ENCODE assay signal across 15 cellular contexts in genomic region chr2:24214880-24215279, GRCh38. TPM values are rescaled to one million over a fixed set of nuclear protein-coding genes. Genes with fewer than 3 reads are reported as not detected.
A peak's percentile ranks its signal among the peaks of the same experiment; 100 is the strongest.
DNase-seq lines count a peak whose midpoint lies in the region; ATAC-seq, FAIRE-seq and TF ChIP-seq lines count a peak whose summit lies in the region.
"Had no signal": no experiment of that assay in that cellular context is flagged by ENCODE, and none has a peak within 500 bp of the region (broad histone marks: within the 10 kb centered on the region; RNA-seq: fewer than 3 reads in every experiment).

No MANE protein-coding gene starts in this region.

- H4K20me1 ChIP-seq in GM23338 (replicated peaks; ENCODE audit: insufficient read depth), result no peaks in the 10 kb centered on the region

- peak; percentile 98 for ATAC-seq in HG02759 (IDR thresholded peaks at IDR 0.05; ENCODE audit: unreplicated experiment)
- peak; percentile 94 for ATAC-seq in HG03521 (IDR thresholded peaks at IDR 0.05; ENCODE audit: unreplicated experiment)
- no peak for ATAC-seq in GM23338

- peak; percentile 83 for DNase-seq in GM10266 (ENCODE audit: extremely low spot score)
- peak; percentile 61 for DNase-seq in GM19239 (ENCODE audit: insufficient read length, low spot score)
- DNase-seq in AG08395 (ENCODE audit: low spot score), result no peak
- DNase-seq in anterior cingulate cortex (lab: John Stamatoyannopoulos, UW), result no peak
- DNase-seq in GM23338 (ENCODE audit: low spot score), result no peak
- DNase-seq in OCI-M2 (lab: John Stamatoyannopoulos, UW; ENCODE audit: unreplicated experiment), result no peak
- DNase-seq: activated naive CD8-positive, alpha-beta T cell treated with anti-CD3 and anti-CD28 coated beads, Interleukin-2, amount 10 ng/mL, durations not matched to agents 7 days and 5 days; effector memory CD4-positive, alpha-beta T cell; NCI-H1048; transverse colon had no signal

- peak; percentile 74 for FAIRE-seq in GM19239 (lab: Jason Lieb, UNC)
- FAIRE-seq: H1 had no signal

- no peaks in the 10 kb centered on the region for H3K27me3 Mint-ChIP-seq in GM23338 (ENCODE audit: insufficient read depth, low read depth, poor library complexity)
- H3K27me3 Mint-ChIP-seq: activated naive CD8-positive, alpha-beta T cell treated with anti-CD3 and anti-CD28 coated beads, Interleukin-2, amount 10 ng/mL, durations not matched to agents 7 days and 5 days; natural killer cell treated with Interleukin-12 subunit alpha and Interleukin-12 subunit beta and Interleukin-15 and Interleukin-18, amount 100 ng/mL, for 72 hours had no signal

- no peak overlapping the region for H3K4me3 ChIP-seq in GM23338
- H3K4me3 ChIP-seq: transverse colon had no signal

- TF ChIP-seq CTCF in GM10266 (IDR thresholded peaks at IDR 0.05; ENCODE audit: control insufficient read depth, insufficient read depth, low read depth, missing control alignments) (no peak), GM23338 (conservative IDR thresholded peaks at IDR 0.05; ENCODE audit: low read depth in 2 of 2) (no peak)

- H3K9me2 ChIP-seq in GM23338 (ENCODE audit: insufficient read depth), result no peaks in the 10 kb centered on the region

- no peak overlapping the region for H2AFZ ChIP-seq in GM23338

- H3K4me1 ChIP-seq in GM23338 (ENCODE audit: insufficient read depth), result no peaks in the 10 kb centered on the region
- H3K4me1 ChIP-seq: transverse colon had no signal

- H3K4me1 Mint-ChIP-seq in GM23338, result no peaks in the 10 kb centered on the region; the same call in 2 of the 3 replicates

- H3K36me3 Mint-ChIP-seq in GM23338 (ENCODE audit: low read depth), result no peaks in the 10 kb centered on the region; the same call in 2 of the 3 replicates

- H3K27ac ChIP-seq in GM23338 (ENCODE audit: low read depth), result no peak overlapping the region
- H3K27ac ChIP-seq: transverse colon, VCaP had no signal

- no peaks in the 10 kb centered on the region for H3K9me3 Mint-ChIP-seq in GM23338
- H3K9me3 Mint-ChIP-seq: activated naive CD8-positive, alpha-beta T cell treated with anti-CD3 and anti-CD28 coated beads, Interleukin-2, amount 10 ng/mL, durations not matched to agents 7 days and 5 days; natural killer cell treated with Interleukin-12 subunit alpha and Interleukin-12 subunit beta and Interleukin-15 and Interleukin-18, amount 100 ng/mL, for 72 hours had no signal

- no peak overlapping the region for H3K27ac Mint-ChIP-seq in GM23338
- H3K27ac Mint-ChIP-seq: activated naive CD8-positive, alpha-beta T cell treated with anti-CD3 and anti-CD28 coated beads, Interleukin-2, amount 10 ng/mL, durations not matched to agents 7 days and 5 days; natural killer cell treated with Interleukin-12 subunit alpha and Interleukin-12 subunit beta and Interleukin-15 and Interleukin-18, amount 100 ng/mL, for 72 hours had no signal

- no peaks in the 10 kb centered on the region for H3K79me2 ChIP-seq in GM23338 (replicated peaks; ENCODE audit: insufficient read depth)

- no peak overlapping the region for H3K4me2 ChIP-seq in GM23338

- H3K27me3 ChIP-seq in GM23338 (ENCODE audit: insufficient read depth), result no peaks in the 10 kb centered on the region
- H3K27me3 ChIP-seq: transverse colon had no signal

- H3K36me3 ChIP-seq in GM23338 (ENCODE audit: insufficient read depth), result no peaks in the 10 kb centered on the region

- no peaks in the 10 kb centered on the region for H3F3A ChIP-seq in GM23338 (replicated peaks; ENCODE audit: low read depth)

- no peak overlapping the region for H3K4me3 Mint-ChIP-seq in GM23338
- H3K4me3 Mint-ChIP-seq: activated naive CD8-positive, alpha-beta T cell treated with anti-CD3 and anti-CD28 coated beads, Interleukin-2, amount 10 ng/mL, durations not matched to agents 7 days and 5 days; natural killer cell treated with Interleukin-12 subunit alpha and Interleukin-12 subunit beta and Interleukin-15 and Interleukin-18, amount 100 ng/mL, for 72 hours had no signal

TF ChIP-seq in GM23338, 12 proteins besides CTCF, POLR2A, EP300 and RAD21:
- TF ChIP-seq STAT1 (IDR thresholded peaks at IDR 0.05; ENCODE audit: unreplicated experiment), result no peak
- TF ChIP-seq, protein P1, sequence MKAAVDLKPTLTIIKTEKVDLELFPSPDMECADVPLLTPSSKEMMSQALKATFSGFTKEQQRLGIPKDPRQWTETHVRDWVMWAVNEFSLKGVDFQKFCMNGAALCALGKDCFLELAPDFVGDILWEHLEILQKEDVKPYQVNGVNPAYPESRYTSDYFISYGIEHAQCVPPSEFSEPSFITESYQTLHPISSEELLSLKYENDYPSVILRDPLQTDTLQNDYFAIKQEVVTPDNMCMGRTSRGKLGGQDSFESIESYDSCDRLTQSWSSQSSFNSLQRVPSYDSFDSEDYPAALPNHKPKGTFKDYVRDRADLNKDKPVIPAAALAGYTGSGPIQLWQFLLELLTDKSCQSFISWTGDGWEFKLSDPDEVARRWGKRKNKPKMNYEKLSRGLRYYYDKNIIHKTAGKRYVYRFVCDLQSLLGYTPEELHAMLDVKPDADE (IDR thresholded peaks at IDR 0.05), result no peak
- TF ChIP-seq JUNB (IDR thresholded peaks at IDR 0.05; ENCODE audit: unreplicated experiment), result no peak
- no peak for TF ChIP-seq ZNF331 (CRISPR knock-in tag; IDR thresholded peaks at IDR 0.05; ENCODE audit: low read depth)
- no peak for TF ChIP-seq EZH2 (IDR thresholded peaks at IDR 0.05; ENCODE audit: low read depth, unreplicated experiment)

RNA-seq across cellular contexts. Expression of gene FAM228A, which starts 40.0 kb away (rescaled TPM):
- total RNA-seq in GM23338 (2014; rRNA removed; shearing (Covaris generic)), result 0.12 and 0.35 TPM in 2 replicates
- 0.11 and 0.49 TPM in 2 replicates for polyA plus RNA-seq in GM23338 (2016; fragmentation: Nextera tagmentation; extraction: Ambion mirVana)
- total RNA-seq: H1 had no signal
- polyA plus RNA-seq: H1 had no signal

Comparison
In these comparisons a context has a peak if more than half of its experiments do, and no peak if none do; other contexts are left out.
1. DNase-seq: peak in GM10266 (single experiment) and GM19239 (single experiment); none in AG08395 (single experiment), anterior cingulate cortex (0 of 58), GM23338 (single experiment) and OCI-M2 (single experiment).